Comparison of ENCODE assay signal across 24 cellular contexts in the genomic region with DNA sequence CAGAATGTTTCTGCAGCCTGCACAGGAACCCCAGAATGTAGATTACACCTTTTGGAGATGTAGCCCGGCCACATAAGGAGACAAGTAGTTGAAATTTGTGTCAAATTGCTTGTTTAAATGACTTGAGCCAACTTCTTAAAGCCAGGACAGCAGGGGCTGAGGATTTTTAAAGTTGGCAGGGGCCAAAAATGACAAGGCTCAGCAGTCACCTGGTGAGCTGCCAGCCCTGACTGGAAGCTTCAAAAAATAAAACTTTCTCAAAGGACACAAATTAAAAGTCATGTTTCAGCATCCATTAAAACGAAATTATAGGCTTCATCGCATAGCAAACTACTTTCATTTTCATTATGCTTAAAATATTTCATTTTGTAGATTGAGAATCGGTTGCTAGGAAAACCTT.
DNase-seq lines count a peak whose midpoint lies in the region; ATAC-seq and TF ChIP-seq lines count a peak whose summit lies in the region.
"Had no signal": no experiment of that assay in that cellular context is flagged by ENCODE, and none has a peak within 500 bp of the region (broad histone marks: within the 10 kb centered on the region; RNA-seq: fewer than 3 reads in every experiment).

No MANE protein-coding gene starts in this region.

- no peak overlapping the region for H2AFZ ChIP-seq in PC-3 (ENCODE audit: low read length)

- no peak for TF ChIP-seq POLR2A in heart left ventricle (IDR thresholded peaks at IDR 0.05)

- no peaks in the 10 kb centered on the region for H3K9me2 ChIP-seq in PC-3 (replicated peaks; ENCODE audit: low read length)

- H3K36me3 Mint-ChIP-seq in T-helper 17 cell (ENCODE audit: low read depth), result no peaks in the 10 kb centered on the region
- no peaks in the 10 kb centered on the region for H3K36me3 Mint-ChIP-seq in CD14-positive monocyte
- H3K36me3 Mint-ChIP-seq: activated naive CD8-positive, alpha-beta T cell treated with anti-CD3 and anti-CD28 coated beads for 36 hours; naive thymus-derived CD4-positive, alpha-beta T cell had no signal

- H3K9ac ChIP-seq in PC-3 (ENCODE audit: low read length), result no peak overlapping the region

- no peak for DNase-seq in heart left ventricle
- DNase-seq in cardiac septum (ENCODE audit: low spot score), result no peak
- DNase-seq in PC-3, result no peak
- no peak for DNase-seq in fibroblast of pulmonary artery (ENCODE audit: low read depth)
- no peak for DNase-seq in thoracic aorta (ENCODE audit: low spot score)
- DNase-seq in T-helper 17 cell, result no peak
- DNase-seq in activated gamma-delta T cell treated with Interleukin-2 at 50 U/mL for 16 hours, result no peak
- no peak for DNase-seq in CD14-positive monocyte (ENCODE audit: low spot score)
- DNase-seq: ACHN; activated CD4-positive, alpha-beta T cell treated with anti-CD3 and anti-CD28 coated beads, Interleukin-2, amount 50 U/mL, for 1 hour; activated naive CD8-positive, alpha-beta T cell treated with anti-CD3 and anti-CD28 coated beads for 36 hours; activated T-cell treated with anti-CD3 and anti-CD28 coated beads, Interleukin-2, amount 50 U/mL, for 24 hours; caudate nucleus; COR-L47; effector memory CD8-positive, alpha-beta T cell; foreskin melanocyte; GDM1; Kasumi-1; naive thymus-derived CD4-positive, alpha-beta T cell; NCI-H1436 treated with DMSO at 0.1 percent for 48 hours; NCI-H345; SIG-M5; stimulated activated naive CD4-positive, alpha-beta T cell; uterus had no signal

- peaks cover 4 to 72% (median 43%) of the 10 kb centered on the region in 12 donors for H3K4me1 ChIP-seq in heart left ventricle
- H3K4me1 ChIP-seq in PC-3 (ENCODE audit: insufficient read depth, low read length), result no peaks in the 10 kb centered on the region
- H3K4me1 ChIP-seq in thoracic aorta (ENCODE audit: control insufficient read depth in 1 of 2, low read depth in 2 of 2), result peaks cover 13 to 22% of the 10 kb centered on the region in 2 donors
- H3K4me1 ChIP-seq: uterus had no signal

- no peaks in the 10 kb centered on the region for H3K4me1 Mint-ChIP-seq in T-helper 17 cell
- H3K4me1 Mint-ChIP-seq in CD14-positive monocyte, result no peaks in the 10 kb centered on the region
- H3K4me1 Mint-ChIP-seq: activated naive CD8-positive, alpha-beta T cell treated with anti-CD3 and anti-CD28 coated beads for 36 hours had no signal

- H3K4me3 ChIP-seq in heart left ventricle, result peak overlapping the region in 8 of 12 donors; percentile 1 to 28 (median 15)
- H3K4me3 ChIP-seq in PC-3 (ENCODE audit: low read length), result no peak overlapping the region
- H3K4me3 ChIP-seq in fibroblast of pulmonary artery (replicated peaks; ENCODE audit: low read depth, low read length), result peak overlapping the region; percentile 15
- H3K4me3 ChIP-seq in thoracic aorta, result peak overlapping the region; percentile 57
- H3K4me3 ChIP-seq: uterus had no signal

- H3K27me3 Mint-ChIP-seq in T-helper 17 cell (peaks cover 5% of the 10 kb centered on the region), CD14-positive monocyte (ENCODE audit: low read depth in 3 of 3) (peaks cover 2 to 4% (median 2%) of the 10 kb centered on the region in 3 donors)
- H3K27me3 Mint-ChIP-seq: activated naive CD8-positive, alpha-beta T cell treated with anti-CD3 and anti-CD28 coated beads for 36 hours; effector memory CD8-positive, alpha-beta T cell had no signal

- no peak for TF ChIP-seq CTCF in heart left ventricle (IDR thresholded peaks at IDR 0.05)
- TF ChIP-seq CTCF in PC-3 (conservative IDR thresholded peaks at IDR 0.05; ENCODE audit: low read depth, low read length), result no peak
- TF ChIP-seq CTCF in fibroblast of pulmonary artery (IDR thresholded peaks at IDR 0.05; ENCODE audit: low read length, missing control alignments), result no peak
- no peak for TF ChIP-seq CTCF in thoracic aorta (IDR thresholded peaks at IDR 0.05)
- TF ChIP-seq CTCF in CD14-positive monocyte (IDR thresholded peaks at IDR 0.05), result no peak

- H3K4me3 Mint-ChIP-seq in T-helper 17 cell (no peak overlapping the region), CD14-positive monocyte (peak overlapping the region in 1 of 2 donors; percentile 56)
- H3K4me3 Mint-ChIP-seq: activated naive CD8-positive, alpha-beta T cell treated with anti-CD3 and anti-CD28 coated beads for 36 hours; activated T-cell treated with anti-CD3 and anti-CD28 coated beads, Interleukin-2, amount 50 U/mL, for 24 hours; effector memory CD8-positive, alpha-beta T cell had no signal

- 0 out of 2 replicates have a peak overlapping the region, but pooled peaks have one; percentile 14 for H3K4me2 ChIP-seq in PC-3 (ENCODE audit: low read length)

- BruUV-seq in PC-3 (replicated peaks; lab: Mats Ljungman, UMichigan), result no TSS peak

- no peaks in the 10 kb centered on the region for H3F3A ChIP-seq in PC-3 (ENCODE audit: low read length, unreplicated experiment)

- WGBS in heart left ventricle, 4 donors, result 28 to 39% (median 33%) methylated on average over 4 of the region's 4 CpGs

- no peak overlapping the region for H3K27ac Mint-ChIP-seq in T-helper 17 cell
- H3K27ac Mint-ChIP-seq in CD14-positive monocyte, result peak overlapping the region in 1 of 7 donors; percentile 15
- H3K27ac Mint-ChIP-seq: activated naive CD8-positive, alpha-beta T cell treated with anti-CD3 and anti-CD28 coated beads for 36 hours; activated T-cell treated with anti-CD3 and anti-CD28 coated beads, Interleukin-2, amount 50 U/mL, for 24 hours; effector memory CD8-positive, alpha-beta T cell; naive thymus-derived CD4-positive, alpha-beta T cell had no signal

- peaks cover 0 to under 1% (median 0%) of the 10 kb centered on the region in 7 donors for H3K9me3 Mint-ChIP-seq in CD14-positive monocyte
- H3K9me3 Mint-ChIP-seq: activated naive CD8-positive, alpha-beta T cell treated with anti-CD3 and anti-CD28 coated beads for 36 hours; activated T-cell treated with anti-CD3 and anti-CD28 coated beads, Interleukin-2, amount 50 U/mL, for 24 hours had no signal

- CTCF ChIA-PET in PC-3 (lab: Charles Lee), result no interaction called here

- H3K27me3 ChIP-seq in heart left ventricle, result no peaks in the 10 kb centered on the region
- H3K27me3 ChIP-seq in PC-3 (ENCODE audit: low read length), result peaks cover 61% of the 10 kb centered on the region
- H3K27me3 ChIP-seq in thoracic aorta (replicated peaks; ENCODE audit: insufficient read depth), result no peaks in the 10 kb centered on the region
- H3K27me3 ChIP-seq: uterus had no signal

- POLR2A ChIA-PET in PC-3 (lab: Charles Lee; ENCODE audit: unreplicated experiment), result no interaction called here

- H3K79me2 ChIP-seq in PC-3 (ENCODE audit: low read length), result no peaks in the 10 kb centered on the region

- peaks cover 0 to 12% (median 0%) of the 10 kb centered on the region in 9 donors for H3K36me3 ChIP-seq in heart left ventricle
- H3K36me3 ChIP-seq in PC-3 (ENCODE audit: low read depth, low read length), result no peaks in the 10 kb centered on the region
- no peaks in the 10 kb centered on the region for H3K36me3 ChIP-seq in thoracic aorta
- H3K36me3 ChIP-seq: uterus had no signal

- no peaks in the 10 kb centered on the region for H4K20me1 ChIP-seq in PC-3 (ENCODE audit: low read length)

- peak overlapping the region in 11 of 12 donors; percentile 19 to 94 (median 82) for H3K27ac ChIP-seq in heart left ventricle
- H3K27ac ChIP-seq in PC-3 (ENCODE audit: low read length), result no peak overlapping the region
- no peak overlapping the region for H3K27ac ChIP-seq in thoracic aorta
- H3K27ac ChIP-seq: uterus had no signal

- H3K9me3 ChIP-seq in heart left ventricle, result peaks cover 0 to 13% (median 0%) of the 10 kb centered on the region in 12 donors
- no peaks in the 10 kb centered on the region for H3K9me3 ChIP-seq in PC-3 (ENCODE audit: low read length)
- H3K9me3 ChIP-seq in thoracic aorta, result no peaks in the 10 kb centered on the region
- peaks cover 3% of the 10 kb centered on the region for H3K9me3 ChIP-seq in T-helper 17 cell (ENCODE audit: control insufficient read depth, low read length, poor library complexity, severe bottlenecking)
- H3K9me3 ChIP-seq: uterus had no signal

- intact Hi-C loops in heart left ventricle (cut with DNase I), result loop anchor here in 1 of 10 donors (10.0 kb wide), 1 partner anchor 274 kb away; no protein-coding TSS in a partner anchor
- intact Hi-C loops in cardiac septum (cut with DNase I), result no loop called here
- intact Hi-C loops in PC-3 (cut with micrococcal nuclease), result no loop called here
- intact Hi-C loops in CD14-positive monocyte (cut with micrococcal nuclease), result no loop called here

- ATAC-seq in heart left ventricle (no peak), PC-3 (no peak), thoracic aorta (ENCODE audit: insufficient number of reproducible peaks, low FRiP score, low read depth) (no peak), T-helper 17 cell (no peak)
- ATAC-seq: effector memory CD8-positive, alpha-beta T cell; naive thymus-derived CD4-positive, alpha-beta T cell had no signal

Comparison
In these comparisons a context has a peak if more than half of its experiments do, and no peak if none do; other contexts are left out.
1. H3K27ac ChIP-seq: peak in heart left ventricle (11 of 12); none in PC-3 (single experiment) and thoracic aorta (0 of 2).